In the genomic region with DNA sequence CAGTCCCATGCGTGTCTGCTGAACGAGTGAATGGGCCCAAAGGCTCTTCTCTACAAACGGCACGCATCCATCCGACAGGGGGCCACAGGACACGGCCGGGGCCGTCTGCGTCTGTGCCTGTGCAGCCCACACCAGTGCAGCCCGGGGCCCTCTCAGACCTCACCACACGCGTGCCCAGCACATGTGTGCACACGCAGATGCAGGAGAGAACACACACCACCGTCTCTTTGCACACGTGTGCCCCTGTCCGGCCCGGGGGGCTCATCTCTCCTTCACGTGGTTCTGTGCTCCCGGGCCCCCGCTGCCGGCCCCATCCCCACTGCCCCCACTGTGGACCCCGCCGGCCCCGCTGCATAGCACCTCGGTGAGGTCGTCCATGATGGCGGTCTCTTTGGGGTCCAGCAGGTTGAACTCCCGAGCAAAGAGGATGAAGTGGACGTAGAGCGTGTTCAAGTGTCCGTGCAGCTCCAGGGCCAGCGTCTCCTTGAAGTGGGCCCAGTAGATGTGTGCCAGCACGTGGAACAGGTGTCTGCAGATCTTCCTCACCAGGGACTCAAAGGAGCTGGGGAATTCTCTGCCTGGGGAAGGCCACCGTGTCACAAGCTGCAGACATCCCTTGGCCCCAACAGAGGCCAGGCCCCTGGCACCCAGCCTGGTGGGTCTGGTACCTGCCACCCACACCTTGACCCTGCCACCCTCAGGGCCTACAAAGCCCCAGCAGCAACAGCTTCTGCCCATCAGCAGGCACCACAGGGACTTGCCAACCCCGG, we compare ENCODE assay signal across 27 cellular contexts.
"Had no signal": no experiment of that assay in that cellular context is flagged by ENCODE, and none has a peak within 500 bp of the region (broad histone marks: within the 10 kb centered on the region; RNA-seq: fewer than 3 reads in every experiment).

No MANE protein-coding gene starts in this region.

- H3K36me3 Mint-ChIP-seq: activated CD8-positive, alpha-beta memory T cell treated with anti-CD3 and anti-CD28 coated beads, Interleukin-2, amount 10 ng/mL, durations not matched to agents 7 days and 5 days had no signal

- H3K27ac Mint-ChIP-seq: activated CD4-positive, alpha-beta T cell treated with anti-CD3 and anti-CD28 coated beads for 36 hours; activated CD8-positive, alpha-beta memory T cell treated with anti-CD3 and anti-CD28 coated beads, Interleukin-2, amount 10 ng/mL, durations not matched to agents 7 days and 5 days; activated CD8-positive, alpha-beta T cell treated with anti-CD3 and anti-CD28 coated beads, Interleukin-2, amount 10 ng/mL, durations not matched to agents 7 days and 5 days; activated naive CD4-positive, alpha-beta T cell treated with anti-CD3 and anti-CD28 coated beads for 36 hours; activated naive CD8-positive, alpha-beta T cell treated with anti-CD3 and anti-CD28 coated beads for 36 hours; activated T-helper 1 cell treated with anti-CD3 and anti-CD28 coated beads, Interleukin-12 subunit alpha, Interleukin-12 subunit beta, Interleukin-2, Interleukin-4 antibody, amounts not matched to agents 30 ng/mL and 10 ng/mL and 1 ng/mL, durations not matched to agents 14 hours and 24 hours and 36 hours; dendritic cell treated with granulocyte-macrophage colony-stimulating factor and Interleukin-4, amounts not matched to agents 40 ng/mL and 50 ng/mL, for 4 days; endodermal cell; natural killer cell treated with Interleukin-12 subunit alpha and Interleukin-12 subunit beta and Interleukin-15 and Interleukin-18, amount 100 ng/mL, for 72 hours had no signal

- H3K9me3 Mint-ChIP-seq: activated naive CD4-positive, alpha-beta T cell treated with anti-CD3 and anti-CD28 coated beads for 36 hours; activated naive CD8-positive, alpha-beta T cell treated with anti-CD3 and anti-CD28 coated beads for 36 hours; activated T-helper 1 cell treated with anti-CD3 and anti-CD28 coated beads, Interleukin-12 subunit alpha, Interleukin-12 subunit beta, Interleukin-2, Interleukin-4 antibody, amounts not matched to agents 30 ng/mL and 10 ng/mL and 1 ng/mL, durations not matched to agents 14 hours and 24 hours and 36 hours; endodermal cell; natural killer cell treated with Interleukin-12 subunit alpha and Interleukin-12 subunit beta and Interleukin-15 and Interleukin-18, amount 100 ng/mL, for 72 hours had no signal

- H3K27ac ChIP-seq: brain microvascular endothelial cell, esophagus squamous epithelium, hepatocyte, suprapubic skin, upper lobe of right lung had no signal

- H3K27me3 Mint-ChIP-seq: activated CD4-positive, alpha-beta T cell treated with anti-CD3 and anti-CD28 coated beads for 36 hours; activated CD8-positive, alpha-beta memory T cell treated with anti-CD3 and anti-CD28 coated beads, Interleukin-2, amount 10 ng/mL, durations not matched to agents 7 days and 5 days; activated naive CD8-positive, alpha-beta T cell treated with anti-CD3 and anti-CD28 coated beads for 36 hours; dendritic cell treated with granulocyte-macrophage colony-stimulating factor and Interleukin-4, amounts not matched to agents 40 ng/mL and 50 ng/mL, for 4 days; natural killer cell treated with Interleukin-12 subunit alpha and Interleukin-12 subunit beta and Interleukin-15 and Interleukin-18, amount 100 ng/mL, for 72 hours had no signal

- H3K4me1 Mint-ChIP-seq: activated CD4-positive, alpha-beta T cell treated with anti-CD3 and anti-CD28 coated beads for 36 hours; activated CD8-positive, alpha-beta memory T cell treated with anti-CD3 and anti-CD28 coated beads, Interleukin-2, amount 10 ng/mL, durations not matched to agents 7 days and 5 days; activated naive CD8-positive, alpha-beta T cell treated with anti-CD3 and anti-CD28 coated beads for 36 hours; endodermal cell had no signal

- ATAC-seq: activated CD4-positive, alpha-beta T cell treated with anti-CD3 and anti-CD28 coated beads for 36 hours; activated CD8-positive, alpha-beta memory T cell treated with anti-CD3 and anti-CD28 coated beads, Interleukin-2, amount 10 ng/mL, durations not matched to agents 7 days and 5 days; activated CD8-positive, alpha-beta T cell treated with anti-CD3 and anti-CD28 coated beads, Interleukin-2, amount 10 ng/mL, durations not matched to agents 7 days and 5 days; mucosa of descending colon; natural killer cell treated with Interleukin-12 subunit alpha and Interleukin-12 subunit beta and Interleukin-15 and Interleukin-18, amount 100 ng/mL, for 72 hours; upper lobe of right lung had no signal

- H3K9me3 ChIP-seq: esophagus squamous epithelium, mucosa of descending colon, suprapubic skin, tibial artery, upper lobe of right lung had no signal

- H3K4me3 Mint-ChIP-seq: activated CD4-positive, alpha-beta T cell treated with anti-CD3 and anti-CD28 coated beads for 36 hours; activated CD8-positive, alpha-beta memory T cell treated with anti-CD3 and anti-CD28 coated beads, Interleukin-2, amount 10 ng/mL, durations not matched to agents 7 days and 5 days; activated CD8-positive, alpha-beta T cell treated with anti-CD3 and anti-CD28 coated beads, Interleukin-2, amount 10 ng/mL, durations not matched to agents 7 days and 5 days; activated naive CD4-positive, alpha-beta T cell treated with anti-CD3 and anti-CD28 coated beads for 36 hours; activated naive CD8-positive, alpha-beta T cell treated with anti-CD3 and anti-CD28 coated beads for 36 hours; activated T-helper 1 cell treated with anti-CD3 and anti-CD28 coated beads, Interleukin-12 subunit alpha, Interleukin-12 subunit beta, Interleukin-2, Interleukin-4 antibody, amounts not matched to agents 30 ng/mL and 10 ng/mL and 1 ng/mL, durations not matched to agents 14 hours and 24 hours and 36 hours; dendritic cell treated with granulocyte-macrophage colony-stimulating factor and Interleukin-4, amounts not matched to agents 40 ng/mL and 50 ng/mL, for 4 days; endodermal cell; natural killer cell treated with Interleukin-12 subunit alpha and Interleukin-12 subunit beta and Interleukin-15 and Interleukin-18, amount 100 ng/mL, for 72 hours had no signal

- H3K36me3 ChIP-seq: brain microvascular endothelial cell had no signal

- H3K4me3 ChIP-seq: esophagus squamous epithelium, hepatocyte, lung, mucosa of descending colon, smooth muscle cell, suprapubic skin, tibial artery, upper lobe of right lung had no signal

- H3K27me3 ChIP-seq: brain microvascular endothelial cell, esophagus squamous epithelium, hepatocyte, suprapubic skin, tibial artery, upper lobe of right lung had no signal

- H3K4me1 ChIP-seq: suprapubic skin, upper lobe of right lung had no signal

- DNase-seq: activated CD4-positive, alpha-beta T cell treated with anti-CD3 and anti-CD28 coated beads for 36 hours; activated CD4-positive, CD25-positive, alpha-beta regulatory T cell; activated CD8-positive, alpha-beta memory T cell treated with anti-CD3 and anti-CD28 coated beads, Interleukin-2, amount 10 ng/mL, durations not matched to agents 7 days and 5 days; activated CD8-positive, alpha-beta T cell treated with anti-CD3 and anti-CD28 coated beads, Interleukin-2, amount 10 ng/mL, durations not matched to agents 7 days and 5 days; activated effector memory CD4-positive, alpha-beta T cell treated with anti-CD3 and anti-CD28 coated beads, Interleukin-2, amount 50 U/mL, for 16 hours; activated naive CD4-positive, alpha-beta T cell treated with anti-CD3 and anti-CD28 coated beads for 36 hours; activated naive CD8-positive, alpha-beta T cell treated with anti-CD3 and anti-CD28 coated beads for 36 hours; activated T-cell treated with anti-CD3 and anti-CD28 coated beads for 4 hours; brain microvascular endothelial cell; central memory CD4-positive, alpha-beta T cell; endodermal cell; esophagus squamous epithelium; foreskin melanocyte; islet precursor cell; stimulated activated CD4-positive, alpha-beta T cell treated with anti-CD3 and anti-CD28 coated beads, Interleukin-15, amount 100 ng/mL, for 24 hours; stimulated activated CD4-positive, alpha-beta T cell treated with anti-CD3 and anti-CD28 coated beads, Interleukin-2, amount 100 ng/mL, for 24 hours; stimulated activated naive CD4-positive, alpha-beta T cell; upper lobe of right lung had no signal
